ENCODE assay signal across 11 cellular contexts in genomic region chr16:1538804-1539520, GRCh38. TPM values are rescaled to one million over a fixed set of nuclear protein-coding genes. Genes with fewer than 3 reads are reported as not detected.
DNase-seq lines count a peak whose midpoint lies in the region; ATAC-seq and TF ChIP-seq lines count a peak whose summit lies in the region.
"Had no signal": no experiment of that assay in that cellular context is flagged by ENCODE, and none has a peak within 500 bp of the region (broad histone marks: within the 10 kb centered on the region; RNA-seq: fewer than 3 reads in every experiment).

No MANE protein-coding gene starts in this region.

- H3K27ac ChIP-seq in coronary artery = no peak overlapping the region
- no peak overlapping the region for H3K27ac ChIP-seq in upper lobe of right lung
- H3K27ac ChIP-seq in transverse colon = peak overlapping the region in 1 of 4 donors; percentile 4
- H3K27ac ChIP-seq: parathyroid adenoma, SK-N-MC had no signal

- H3K4me1 ChIP-seq in upper lobe of right lung = peaks cover 28% of the 10 kb centered on the region
- peaks cover 3 to 25% (median 15%) of the 10 kb centered on the region in 4 donors for H3K4me1 ChIP-seq in transverse colon
- H3K4me1 ChIP-seq: parathyroid adenoma had no signal

- H3K36me3 ChIP-seq in upper lobe of right lung (peaks cover 60% of the 10 kb centered on the region), transverse colon (no peaks in the 10 kb centered on the region)

- TF ChIP-seq CTCF in coronary artery (IDR thresholded peaks at IDR 0.05) = no peak
- TF ChIP-seq CTCF in upper lobe of right lung (IDR thresholded peaks at IDR 0.05) = no peak
- TF ChIP-seq CTCF in transverse colon (IDR thresholded peaks at IDR 0.05) = no peak

- no peak for TF ChIP-seq POLR2A in transverse colon (IDR thresholded peaks at IDR 0.05)

- intact Hi-C loops in upper lobe of right lung (cut with DNase I) (no loop called here), transverse colon (cut with DNase I; ENCODE audit: low total_unique reads) (no loop called here)

- no peak for TF ChIP-seq EP300 in transverse colon (IDR thresholded peaks at IDR 0.05; ENCODE audit: low read depth)

- WGBS in transverse colon (ENCODE audit: low coverage in 1 of 2), 2 donors = 84% methylated on average over 22 of the region's 22 CpGs; no CpG with 5 or more reads in 1 of the 2 donors

- peak; percentile 10; the same call in 2 of the 3 replicates for ATAC-seq in SK-N-SH treated with all-trans-retinoic acid at 6 μM for 48 hours
- ATAC-seq in upper lobe of right lung = no peak
- no peak for ATAC-seq in GM21515 (IDR thresholded peaks at IDR 0.05; ENCODE audit: unreplicated experiment)
- ATAC-seq in GM18858 (IDR thresholded peaks at IDR 0.05; ENCODE audit: unreplicated experiment) = no peak

- in situ Hi-C loops in transverse colon (cut with MboI; ENCODE audit: low pct_ligation_motif_present in 1 of 4, low pct_unique_long_range_greater_than_20kb in 1 of 4, low sequenced_read_pairs in 3 of 4) = no loop called here

- H3K27me3 ChIP-seq in upper lobe of right lung = no peaks in the 10 kb centered on the region
- H3K27me3 ChIP-seq in transverse colon = no peaks in the 10 kb centered on the region
- H3K27me3 ChIP-seq: stomach had no signal

- DNase-seq in stimulated activated CD4-positive, alpha-beta T cell treated with anti-CD3 and anti-CD28 coated beads, Interleukin-1b, Interleukin-23, amount 100 ng/mL, for 48 hours = peak; percentile 31
- DNase-seq in stimulated activated CD4-positive, alpha-beta T cell treated with anti-CD3 and anti-CD28 coated beads, Interleukin-4, amount 100 ng/mL, for 1 hour = no peak
- DNase-seq in coronary artery (ENCODE audit: low spot score) (no peak), upper lobe of right lung (no peak), transverse colon (no peak)
- DNase-seq: stomach had no signal

- H3K9me3 ChIP-seq in upper lobe of right lung (no peaks in the 10 kb centered on the region), transverse colon (no peaks in the 10 kb centered on the region)
- H3K9me3 ChIP-seq: stomach had no signal

- H3K4me3 ChIP-seq in coronary artery (peak overlapping the region; percentile 80), upper lobe of right lung (peak overlapping the region; percentile 10), transverse colon (no peak overlapping the region)
- H3K4me3 ChIP-seq: SK-N-MC had no signal

TF ChIP-seq in SK-N-SH treated with all-trans-retinoic acid at 6 μM for 48 hours, 23 proteins besides CTCF, POLR2A, EP300 and RAD21:
- no peak for TF ChIP-seq CREB5 (CRISPR knock-in tag; IDR thresholded peaks at IDR 0.05; ENCODE audit: low read depth)
- TF ChIP-seq ZC3H10 (CRISPR knock-in tag; IDR thresholded peaks at IDR 0.05) = no peak
- TF ChIP-seq, protein P1, sequence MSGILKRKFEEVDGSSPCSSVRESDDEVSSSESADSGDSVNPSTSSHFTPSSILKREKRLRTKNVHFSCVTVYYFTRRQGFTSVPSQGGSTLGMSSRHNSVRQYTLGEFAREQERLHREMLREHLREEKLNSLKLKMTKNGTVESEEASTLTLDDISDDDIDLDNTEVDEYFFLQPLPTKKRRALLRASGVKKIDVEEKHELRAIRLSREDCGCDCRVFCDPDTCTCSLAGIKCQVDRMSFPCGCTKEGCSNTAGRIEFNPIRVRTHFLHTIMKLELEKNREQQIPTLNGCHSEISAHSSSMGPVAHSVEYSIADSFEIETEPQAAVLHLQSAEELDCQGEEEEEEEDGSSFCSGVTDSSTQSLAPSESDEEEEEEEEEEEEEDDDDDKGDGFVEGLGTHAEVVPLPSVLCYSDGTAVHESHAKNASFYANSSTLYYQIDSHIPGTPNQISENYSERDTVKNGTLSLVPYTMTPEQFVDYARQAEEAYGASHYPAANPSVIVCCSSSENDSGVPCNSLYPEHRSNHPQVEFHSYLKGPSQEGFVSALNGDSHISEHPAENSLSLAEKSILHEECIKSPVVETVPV (CRISPR knock-in tag; IDR thresholded peaks at IDR 0.05) = no peak

RNA-seq across cellular contexts. Expression of gene TMEM204, which starts 5.5 kb away (rescaled TPM):
- 69.2 TPM for total RNA-seq in upper lobe of right lung
- 10 to 100 TPM in 3 of 4 donors, 1 to 10 TPM in 1; 9.4 to 22.5 (median 13.3) TPM for total RNA-seq in transverse colon

RNA-seq across cellular contexts. Expression of gene TELO2, which starts 45.8 kb away (rescaled TPM):
- 26.0 TPM for total RNA-seq in upper lobe of right lung
- total RNA-seq in transverse colon = 10 to 100 TPM; 22.2 to 98.1 (median 49.6) TPM

RNA-seq across cellular contexts. Expression of gene PTX4, which starts 50.2 kb away (rescaled TPM):
- not detected for total RNA-seq in upper lobe of right lung
- total RNA-seq in transverse colon = not detected
- total RNA-seq: stomach had no signal

Comparison
In these comparisons a context has a peak if more than half of its experiments do, and no peak if none do; other contexts are left out.
1. H3K4me3 ChIP-seq: peak in coronary artery (single experiment) and upper lobe of right lung (single experiment); none in transverse colon (0 of 4).